Comparison of ENCODE assay signal across 1 cellular context in the genomic region with DNA sequence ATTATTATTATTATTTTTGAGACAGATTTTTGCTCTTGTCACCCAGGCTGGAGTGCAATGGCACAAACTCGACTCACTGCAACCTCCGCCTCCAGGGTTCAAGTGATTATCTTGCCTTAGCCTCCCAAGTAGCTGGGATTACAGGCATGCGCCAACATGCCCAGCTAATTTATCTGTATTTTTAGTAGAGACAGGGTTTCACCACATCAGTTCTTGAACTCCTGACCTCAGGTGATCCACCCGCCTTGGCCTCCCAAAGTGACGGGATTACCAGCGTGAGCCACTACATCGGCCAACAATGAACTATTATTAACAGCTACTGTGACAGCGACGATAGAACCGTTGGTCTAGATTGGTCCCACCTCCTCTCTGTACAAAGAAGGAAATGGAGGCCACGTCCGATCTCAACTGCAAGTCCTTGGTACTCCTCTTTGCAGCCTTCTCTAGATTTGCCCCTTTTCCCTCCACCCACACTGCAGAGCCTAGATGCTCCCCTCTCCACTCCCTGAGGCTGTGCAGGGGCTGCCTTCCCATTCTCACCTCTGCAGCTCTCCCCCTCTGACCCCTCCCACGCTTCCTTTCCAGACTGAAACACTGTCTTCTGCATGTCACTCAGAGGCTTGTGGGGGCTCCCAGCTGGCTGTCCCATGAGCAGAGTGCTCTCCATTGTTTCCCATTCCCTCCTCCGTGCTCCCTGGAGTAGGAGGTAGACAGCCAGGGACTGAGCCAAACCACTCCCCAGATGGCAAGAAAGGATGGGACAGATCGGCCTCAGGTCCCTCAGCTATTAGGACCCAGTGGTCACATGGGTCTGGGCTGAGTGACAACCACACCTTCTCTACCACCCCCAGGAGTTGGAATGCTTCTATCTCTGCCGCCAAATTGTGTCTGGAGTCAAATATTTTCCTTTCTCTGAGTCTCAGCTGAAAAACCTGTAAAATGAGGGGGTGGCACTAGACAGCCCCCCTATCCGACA.
TF ChIP-seq lines count a peak whose summit lies in the region.

No MANE protein-coding gene starts in this region.

TF ChIP-seq in K562, 482 proteins besides CTCF, POLR2A, EP300 and RAD21:
- TF ChIP-seq, protein P1, sequence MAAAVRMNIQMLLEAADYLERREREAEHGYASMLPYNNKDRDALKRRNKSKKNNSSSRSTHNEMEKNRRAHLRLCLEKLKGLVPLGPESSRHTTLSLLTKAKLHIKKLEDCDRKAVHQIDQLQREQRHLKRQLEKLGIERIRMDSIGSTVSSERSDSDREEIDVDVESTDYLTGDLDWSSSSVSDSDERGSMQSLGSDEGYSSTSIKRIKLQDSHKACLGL (CRISPR knock-in tag; IDR thresholded peaks at IDR 0.05; ENCODE audit: borderline replicate concordance, poor library complexity, severe bottlenecking): no peak
- TF ChIP-seq PKNOX1 (IDR thresholded peaks at IDR 0.05) (peak; percentile 53; the same call in 1 of the 2 replicates), ZBTB17 (CRISPR knock-in tag; IDR thresholded peaks at IDR 0.05) (no peak)
